Comparison of ENCODE assay signal across 20 cellular contexts in the genomic region with DNA sequence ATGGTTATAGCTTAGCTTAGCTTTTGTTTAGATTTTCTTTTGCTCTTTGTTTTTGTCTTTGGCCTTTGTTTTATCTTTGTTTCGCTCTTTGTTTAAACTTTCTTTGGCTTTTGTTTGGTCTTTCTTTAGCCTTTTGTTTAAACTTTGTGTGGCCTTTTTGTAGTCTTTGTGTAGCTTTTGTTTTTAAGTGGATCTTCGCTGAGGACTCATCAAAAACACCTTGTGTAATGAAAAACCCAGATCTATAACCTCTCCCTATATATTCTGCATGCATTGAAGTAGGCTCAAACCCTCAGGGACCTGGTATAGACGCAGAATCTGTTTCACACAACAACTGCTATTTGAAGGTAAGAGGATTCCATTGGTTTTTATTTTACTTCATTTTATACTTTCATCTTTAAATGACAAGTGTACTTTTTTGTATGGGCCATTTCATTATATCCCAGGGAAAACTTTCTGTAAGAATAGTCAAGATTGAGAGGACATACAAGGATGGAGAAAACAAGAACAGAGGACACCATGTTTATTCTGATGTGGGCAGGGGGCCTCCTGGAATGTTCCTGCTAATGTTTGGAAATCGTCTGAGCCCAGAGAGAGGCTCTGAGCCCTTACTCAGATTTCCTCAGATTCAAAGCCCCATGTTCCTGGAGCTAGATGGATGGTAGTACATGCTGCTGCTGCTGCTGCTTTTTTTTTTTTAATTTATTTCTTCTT. TPM values are rescaled to one million over a fixed set of nuclear protein-coding genes. Genes with fewer than 3 reads are reported as not detected.
"Had no signal": no experiment of that assay in that cellular context is flagged by ENCODE, and none has a peak within 500 bp of the region (broad histone marks: within the 10 kb centered on the region; RNA-seq: fewer than 3 reads in every experiment).

A gene with protein sequence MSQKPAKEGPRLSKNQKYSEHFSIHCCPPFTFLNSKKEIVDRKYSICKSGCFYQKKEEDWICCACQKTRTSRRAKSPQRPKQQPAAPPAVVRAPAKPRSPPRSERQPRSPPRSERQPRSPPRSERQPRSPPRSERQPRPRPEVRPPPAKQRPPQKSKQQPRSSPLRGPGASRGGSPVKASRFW (plus strand): TSS at position 287 of the 714 bp plus-strand sequence. CDS start 34,390 bp downstream, outside the sequence.

- H3K4me3 ChIP-seq: colonic mucosa, spleen, tibial nerve had no signal

- H3K4me1 Mint-ChIP-seq: activated B cell treated with CpG ODN at 0.5 μM for 24 hours; activated naive CD8-positive, alpha-beta T cell treated with anti-CD3 and anti-CD28 coated beads for 36 hours; natural killer cell; stimulated activated memory B cell treated with anti-CD40 and anti-IgM and Interleukin-4, amounts not matched to agents 10 μg/mL and 1 μg/mL and 100 μg/mL, for 72 hours had no signal

- H3K27ac Mint-ChIP-seq: activated B cell treated with CpG ODN at 0.5 μM for 24 hours; activated CD4-positive, alpha-beta memory T cell treated with anti-CD3 and anti-CD28 coated beads for 36 hours; activated naive CD8-positive, alpha-beta T cell treated with anti-CD3 and anti-CD28 coated beads for 36 hours; natural killer cell; stimulated activated memory B cell treated with anti-CD40 and anti-IgM and Interleukin-4, amounts not matched to agents 10 μg/mL and 1 μg/mL and 100 μg/mL, for 72 hours; T-helper 2 cell treated with Interferon-gamma antibody and Interleukin-4, amounts not matched to agents 5 μg/mL and 100 μg/mL, for 36 hours had no signal

- H3K27ac ChIP-seq: colonic mucosa, foreskin keratinocyte, spleen had no signal

- H3K4me1 ChIP-seq: colonic mucosa, foreskin keratinocyte, spleen, tibial nerve had no signal

- H3K36me3 Mint-ChIP-seq: activated CD4-positive, alpha-beta memory T cell treated with anti-CD3 and anti-CD28 coated beads for 36 hours; activated naive CD8-positive, alpha-beta T cell treated with anti-CD3 and anti-CD28 coated beads for 36 hours; natural killer cell; stimulated activated memory B cell treated with anti-CD40 and anti-IgM and Interleukin-4, amounts not matched to agents 10 μg/mL and 1 μg/mL and 100 μg/mL, for 72 hours had no signal

- H3K27me3 ChIP-seq: colonic mucosa, tibial nerve had no signal

- H3K36me3 ChIP-seq: colonic mucosa, spleen, tibial nerve had no signal

- ATAC-seq: foreskin keratinocyte; left cardiac atrium; natural killer cell; stimulated activated memory B cell treated with anti-CD40 and anti-IgM and Interleukin-4, amounts not matched to agents 10 μg/mL and 1 μg/mL and 100 μg/mL, for 72 hours had no signal

- H3K9me3 Mint-ChIP-seq: activated B cell treated with CpG ODN at 0.5 μM for 24 hours; activated CD4-positive, alpha-beta memory T cell treated with anti-CD3 and anti-CD28 coated beads for 36 hours; activated naive CD8-positive, alpha-beta T cell treated with anti-CD3 and anti-CD28 coated beads for 36 hours; natural killer cell; stimulated activated memory B cell treated with anti-CD40 and anti-IgM and Interleukin-4, amounts not matched to agents 10 μg/mL and 1 μg/mL and 100 μg/mL, for 72 hours; T-helper 2 cell treated with Interferon-gamma antibody and Interleukin-4, amounts not matched to agents 5 μg/mL and 100 μg/mL, for 36 hours had no signal

- DNase-seq: activated B cell treated with CpG ODN at 0.5 μM for 24 hours; activated CD4-positive, alpha-beta memory T cell treated with anti-CD3 and anti-CD28 coated beads for 36 hours; activated CD4-positive, alpha-beta T cell treated with anti-CD3 and anti-CD28 coated beads for 4 hours; activated naive CD4-positive, alpha-beta T cell; activated naive CD8-positive, alpha-beta T cell treated with anti-CD3 and anti-CD28 coated beads for 36 hours; activated T-cell treated with anti-CD3 and anti-CD28 coated beads for 4 hours; amniotic stem cell; colonic mucosa; foreskin keratinocyte; left cardiac atrium; mesendoderm; natural killer cell; posterior cingulate gyrus; retina; spleen; stimulated activated CD4-positive, alpha-beta T cell treated with anti-CD3 and anti-CD28 coated beads, Interleukin-4, amount 100 ng/mL, for 4 hours had no signal

- H3K4me3 Mint-ChIP-seq: activated B cell treated with CpG ODN at 0.5 μM for 24 hours; activated CD4-positive, alpha-beta memory T cell treated with anti-CD3 and anti-CD28 coated beads for 36 hours; activated naive CD8-positive, alpha-beta T cell treated with anti-CD3 and anti-CD28 coated beads for 36 hours; natural killer cell; stimulated activated memory B cell treated with anti-CD40 and anti-IgM and Interleukin-4, amounts not matched to agents 10 μg/mL and 1 μg/mL and 100 μg/mL, for 72 hours; T-helper 2 cell treated with Interferon-gamma antibody and Interleukin-4, amounts not matched to agents 5 μg/mL and 100 μg/mL, for 36 hours had no signal

- H3K9me3 ChIP-seq: colonic mucosa, spleen, tibial nerve had no signal

RNA-seq across cellular contexts. Expression of the gene that starts here (rescaled TPM):
- total RNA-seq: activated CD4-positive, alpha-beta memory T cell treated with anti-CD3 and anti-CD28 coated beads for 36 hours; activated naive CD8-positive, alpha-beta T cell treated with anti-CD3 and anti-CD28 coated beads for 36 hours; fibroblast of lung; foreskin keratinocyte; natural killer cell had no signal
- polyA plus RNA-seq: fibroblast of lung, foreskin keratinocyte, spleen had no signal
